8 cellular contexts compared by ENCODE assay signal in genomic region chr2:206084870-206085741, GRCh38. TPM values are rescaled to one million over a fixed set of nuclear protein-coding genes. Genes with fewer than 3 reads are reported as not detected.
A peak's percentile ranks its signal among the peaks of the same experiment; 100 is the strongest.
DNase-seq lines count a peak whose midpoint lies in the region; ATAC-seq lines count a peak whose summit lies in the region.

No MANE protein-coding gene starts in this region.

- peaks cover 6 to 36% (median 20%) of the 10 kb centered on the region in 11 experiments; a peak in 14 of 22 replicates for H4K20me1 ChIP-seq in BLaER1 treated with 17β-estradiol and CSF1 and Interleukin-3, amounts not matched to agents 10 nM and 100 nM

- peak; percentile 34 for ATAC-seq in HG03280 (IDR thresholded peaks at IDR 0.05; ENCODE audit: unreplicated experiment)

- peak overlapping the region; percentile 95 to 100 (median 100) for H3K9ac ChIP-seq in BLaER1 treated with 17β-estradiol and CSF1 and Interleukin-3, amounts not matched to agents 10 nM and 100 nM
- peak overlapping the region; percentile 97 to 99 (median 99) for H3K9ac ChIP-seq in skeletal muscle tissue (ENCODE audit: low read depth in 1 of 3, low read length in 3 of 3)

- peak overlapping the region; percentile 86 to 98 (median 94) for H3K4me2 ChIP-seq in BLaER1 treated with 17β-estradiol and CSF1 and Interleukin-3, amounts not matched to agents 10 nM and 100 nM

- H3K4me1 ChIP-seq in BLaER1 treated with 17β-estradiol and CSF1 and Interleukin-3, amounts not matched to agents 10 nM and 100 nM, result peaks cover 12 to 35% (median 31%) of the 10 kb centered on the region in 10 experiments
- H3K4me1 ChIP-seq in skeletal muscle tissue (ENCODE audit: control insufficient read depth in 3 of 3, insufficient read depth in 3 of 3, low read length in 3 of 3), result peaks cover 8 to 16% (median 13%) of the 10 kb centered on the region in 3 donors

- H3K4me3 ChIP-seq in BLaER1 treated with 17β-estradiol and CSF1 and Interleukin-3, amounts not matched to agents 10 nM and 100 nM, result peak overlapping the region; percentile 69 to 87 (median 78)
- H3K4me3 ChIP-seq in iPS-11a (ENCODE audit: low read depth, low read length), result peak overlapping the region; percentile 87
- H3K4me3 ChIP-seq in skeletal muscle tissue (ENCODE audit: low read length in 3 of 3), result peak overlapping the region; percentile 79 to 90 (median 87)

- H3K27me3 ChIP-seq in BLaER1 treated with 17β-estradiol and CSF1 and Interleukin-3, amounts not matched to agents 10 nM and 100 nM, result no peaks in the 10 kb centered on the region
- no peaks in the 10 kb centered on the region for H3K27me3 ChIP-seq in skeletal muscle tissue (ENCODE audit: control insufficient read depth in 3 of 3, insufficient read depth in 3 of 3, low read length in 3 of 3)

- no peaks in the 10 kb centered on the region for H3K9me3 ChIP-seq in BLaER1 treated with 17β-estradiol and CSF1 and Interleukin-3, amounts not matched to agents 10 nM and 100 nM (replicated peaks in 1 of 11)
- H3K9me3 ChIP-seq in skeletal muscle tissue (ENCODE audit: control insufficient read depth in 3 of 3, low read length in 3 of 3), result no peaks in the 10 kb centered on the region

- H3K27ac ChIP-seq in BLaER1 treated with 17β-estradiol and CSF1 and Interleukin-3, amounts not matched to agents 10 nM and 100 nM, result peak overlapping the region; percentile 95 to 100 (median 98)
- peak overlapping the region; percentile 96 for H3K27ac ChIP-seq in skeletal muscle tissue (ENCODE audit: low read depth, low read length)

- H3K36me3 ChIP-seq in BLaER1 treated with 17β-estradiol and CSF1 and Interleukin-3, amounts not matched to agents 10 nM and 100 nM, result peaks cover 0 to 12% (median 6%) of the 10 kb centered on the region in 11 experiments; a peak in 14 of 22 replicates
- no peaks in the 10 kb centered on the region for H3K36me3 ChIP-seq in skeletal muscle tissue (ENCODE audit: control insufficient read depth in 3 of 3, insufficient read depth in 3 of 3, low read length in 3 of 3)

- DNase-seq in GM19238 (ENCODE audit: insufficient read length, low spot score), result peak; percentile 25
- peak; percentile 27 to 62 (median 39) for DNase-seq in T-helper 2 cell
- peak; percentile 61 for DNase-seq in astrocyte of the hippocampus (ENCODE audit: low read depth, low spot score)
- no peak for DNase-seq in NCI-H446 treated with DMSO at 0.1 percent for 48 hours (lab: John Stamatoyannopoulos, UW)

RNA-seq across cellular contexts. Expression of gene INO80D, which starts 0.9 kb away (rescaled TPM):
- 9.9 TPM for total RNA-seq in skeletal muscle tissue
